In genomic region chr18:59898609-59899297, GRCh38 we compare ENCODE assay signal across 8 cellular contexts. TPM values are rescaled to one million over a fixed set of nuclear protein-coding genes. Genes with fewer than 3 reads are reported as not detected.
A peak's percentile ranks its signal among the peaks of the same experiment; 100 is the strongest.
DNase-seq lines count a peak whose midpoint lies in the region; ATAC-seq and TF ChIP-seq lines count a peak whose summit lies in the region.

No MANE protein-coding gene starts in this region.

- H3K36me3 ChIP-seq in SJCRH30: no peaks in the 10 kb centered on the region; the same call in 1 of the 2 replicates
- H3K36me3 ChIP-seq in smooth muscle cell (ENCODE audit: low read depth): no peaks in the 10 kb centered on the region

- H3K9me3 Mint-ChIP-seq in activated naive CD4-positive, alpha-beta T cell treated with anti-CD3 and anti-CD28 coated beads, Interleukin-2, amount 10 ng/mL, durations not matched to agents 7 days and 5 days: no peaks in the 10 kb centered on the region

- no peak for ATAC-seq in GM19035 (IDR thresholded peaks at IDR 0.05; ENCODE audit: unreplicated experiment)

- H3K36me3 Mint-ChIP-seq in activated naive CD4-positive, alpha-beta T cell treated with anti-CD3 and anti-CD28 coated beads, Interleukin-2, amount 10 ng/mL, durations not matched to agents 7 days and 5 days: peaks cover 26% of the 10 kb centered on the region

- peaks cover 4% of the 10 kb centered on the region for H3K79me2 ChIP-seq in smooth muscle cell (ENCODE audit: low read depth)

- peak overlapping the region; percentile 81 for H2AFZ ChIP-seq in smooth muscle cell (ENCODE audit: low read depth)

- H3K4me2 ChIP-seq in smooth muscle cell: peak overlapping the region; percentile 97

- H3K4me3 Mint-ChIP-seq in activated naive CD4-positive, alpha-beta T cell treated with anti-CD3 and anti-CD28 coated beads, Interleukin-2, amount 10 ng/mL, durations not matched to agents 7 days and 5 days: peak overlapping the region; percentile 97

- peaks cover 16% of the 10 kb centered on the region for H4K20me1 ChIP-seq in smooth muscle cell (ENCODE audit: low read depth)

- peak overlapping the region; percentile 81 for H3K9ac ChIP-seq in smooth muscle cell (ENCODE audit: low read depth)

- peaks cover 38% of the 10 kb centered on the region for H3K4me1 Mint-ChIP-seq in activated naive CD4-positive, alpha-beta T cell treated with anti-CD3 and anti-CD28 coated beads, Interleukin-2, amount 10 ng/mL, durations not matched to agents 7 days and 5 days

- TF ChIP-seq CTCF in foreskin fibroblast (IDR thresholded peaks at IDR 0.05; ENCODE audit: low read depth, low read length) (no peak), smooth muscle cell (IDR thresholded peaks at IDR 0.05; ENCODE audit: borderline replicate concordance, insufficient read depth, poor library complexity, severe bottlenecking) (no peak)

- 11% methylated on average over 33 of the region's 33 CpGs for WGBS in smooth muscle cell (ENCODE audit: low lambda C conversion rate)

- H3K27me3 Mint-ChIP-seq in activated naive CD4-positive, alpha-beta T cell treated with anti-CD3 and anti-CD28 coated beads, Interleukin-2, amount 10 ng/mL, durations not matched to agents 7 days and 5 days: no peaks in the 10 kb centered on the region

- peak overlapping the region; percentile 94 for H3K27ac Mint-ChIP-seq in activated naive CD4-positive, alpha-beta T cell treated with anti-CD3 and anti-CD28 coated beads, Interleukin-2, amount 10 ng/mL, durations not matched to agents 7 days and 5 days

- H3K4me3 ChIP-seq in SJCRH30 (peak overlapping the region; percentile 71), foreskin fibroblast (ENCODE audit: low read depth in 1 of 2, low read length in 2 of 2) (peak overlapping the region; percentile 78 to 86), smooth muscle cell (peak overlapping the region; percentile 73)

- H3K27ac ChIP-seq in SJCRH30 (peak overlapping the region; percentile 88), smooth muscle cell (ENCODE audit: low read depth) (peak overlapping the region; percentile 79)

- peaks cover 5% of the 10 kb centered on the region for H3K4me1 ChIP-seq in SJCRH30
- H3K4me1 ChIP-seq in smooth muscle cell (ENCODE audit: low read depth): peaks cover 29% of the 10 kb centered on the region

- CTCF ChIA-PET in activated naive CD4-positive, alpha-beta T cell treated with anti-CD3 and anti-CD28 coated beads, Interleukin-2, amount 10 ng/mL, durations not matched to agents 7 days and 5 days (lab: Charles Lee): interaction anchor here (1.0 to 2.1 kb wide), 2 partner anchors 12 to 72 kb away, joined by 3 to 4 read pairs; no protein-coding TSS in a partner anchor

- no peaks in the 10 kb centered on the region for H3K9me3 ChIP-seq in SJCRH30 (replicated peaks)
- no peaks in the 10 kb centered on the region for H3K9me3 ChIP-seq in smooth muscle cell (replicated peaks; ENCODE audit: low read depth)

- no peaks in the 10 kb centered on the region for H3K27me3 ChIP-seq in SJCRH30
- H3K27me3 ChIP-seq in smooth muscle cell (ENCODE audit: low read depth): peaks cover 42% of the 10 kb centered on the region

- no peak for DNase-seq in activated naive CD4-positive, alpha-beta T cell treated with anti-CD3 and anti-CD28 coated beads, Interleukin-2, amount 10 ng/mL, durations not matched to agents 7 days and 5 days
- DNase-seq in activated naive CD4-positive, alpha-beta T cell treated with Interleukin-2 at 50 U/mL for 16 hours: no peak
- DNase-seq in SJCRH30 (no peak), foreskin fibroblast (peak in 1 of 2 donors; percentile 18), smooth muscle cell (lab: John Stamatoyannopoulos, UW; ENCODE audit: unreplicated experiment) (no peak), NCI-H1092 treated with DMSO at 0.1 percent for 48 hours (lab: John Stamatoyannopoulos, UW) (no peak)
- DNase-seq in stimulated activated CD8-positive, alpha-beta memory T cell treated with anti-CD3 and anti-CD28 coated beads, Interleukin-4, amount 100 ng/mL, for 48 hours: no peak

- H3F3A ChIP-seq in smooth muscle cell (ENCODE audit: low read depth): no peaks in the 10 kb centered on the region

RNA-seq across cellular contexts. Expression of gene PMAIP1, which starts 1.0 kb away (rescaled TPM):
- 10.6 and 15.7 TPM in 2 replicates for total RNA-seq in SJCRH30 (2014; rRNA removed; shearing (Covaris generic))
- total RNA-seq in smooth muscle cell: 35.9 and 37.5 TPM in 2 replicates
- polyA plus RNA-seq in smooth muscle cell: 18.0 and 36.7 TPM in 2 replicates
